8 cellular contexts compared by ENCODE assay signal in genomic region chr12:123388948-123389559, GRCh38. TPM values are rescaled to one million over a fixed set of nuclear protein-coding genes. Genes with fewer than 3 reads are reported as not detected.
DNase-seq lines count a peak whose midpoint lies in the region; ATAC-seq and TF ChIP-seq lines count a peak whose summit lies in the region.

No MANE protein-coding gene starts in this region.

- H3K4me1 ChIP-seq in heart left ventricle = peaks cover 0 to 58% (median 42%) of the 10 kb centered on the region in 12 donors
- H3K4me1 ChIP-seq in OCI-LY7 (ENCODE audit: insufficient read depth, low read length, poor library complexity, severe bottlenecking) = peaks cover 45% of the 10 kb centered on the region
- H3K4me1 ChIP-seq in iPS DF 6.9 (ENCODE audit: control insufficient read depth, insufficient read depth, low read length) = peaks cover 2% of the 10 kb centered on the region
- peaks cover 25 to 65% of the 10 kb centered on the region in 2 donors for H3K4me1 ChIP-seq in thoracic aorta (ENCODE audit: control insufficient read depth in 1 of 2, low read depth in 2 of 2)

- H3K9me2 ChIP-seq in OCI-LY7 (ENCODE audit: insufficient read depth, low read length) = no peaks in the 10 kb centered on the region

- peak overlapping the region; percentile 79 for H3K4me2 ChIP-seq in OCI-LY7 (ENCODE audit: low read length)

- H3K27me3 ChIP-seq in heart left ventricle = no peaks in the 10 kb centered on the region
- peaks cover 4% of the 10 kb centered on the region; the same call in 1 of the 2 replicates for H3K27me3 ChIP-seq in iPS DF 6.9 (ENCODE audit: control insufficient read depth, insufficient read depth, low read length)
- H3K27me3 ChIP-seq in thoracic aorta (replicated peaks; ENCODE audit: insufficient read depth) = no peaks in the 10 kb centered on the region

- no peak for TF ChIP-seq POLR2A in heart left ventricle (IDR thresholded peaks at IDR 0.05)

- ATAC-seq in heart left ventricle = no peak
- no peak for ATAC-seq in Right ventricle myocardium superior (ENCODE audit: poor library complexity)
- peak; percentile 7 for ATAC-seq in thoracic aorta (ENCODE audit: insufficient number of reproducible peaks, low FRiP score, low read depth)
- ATAC-seq in HG02981 (IDR thresholded peaks at IDR 0.05; ENCODE audit: unreplicated experiment) = no peak

- DNase-seq in heart left ventricle = no peak
- no peak for DNase-seq in Right ventricle myocardium superior
- DNase-seq in OCI-LY7 (ENCODE audit: low spot score) = no peak
- DNase-seq in iPS DF 6.9 (ENCODE audit: low read depth, low spot score) = no peak
- no peak for DNase-seq in thoracic aorta (ENCODE audit: low spot score)
- no peak for DNase-seq in mucosa of gallbladder (ENCODE audit: low spot score)
- DNase-seq in effector CD8-positive, alpha-beta T cell (lab: John Stamatoyannopoulos, UW) = no peak

- no peaks in the 10 kb centered on the region for H4K20me1 ChIP-seq in OCI-LY7 (ENCODE audit: insufficient read depth, low read length)

- no peak overlapping the region for H2AFZ ChIP-seq in OCI-LY7 (ENCODE audit: low read length)

- peaks cover 53% of the 10 kb centered on the region for H3K79me2 ChIP-seq in OCI-LY7 (ENCODE audit: insufficient read depth, low read depth, low read length)

- H3K36me3 ChIP-seq in heart left ventricle = peaks cover 0 to 37% (median 34%) of the 10 kb centered on the region in 9 donors
- peaks cover 45% of the 10 kb centered on the region for H3K36me3 ChIP-seq in OCI-LY7 (ENCODE audit: insufficient read depth, low read length)
- peaks cover 5% of the 10 kb centered on the region; the same call in 1 of the 2 replicates for H3K36me3 ChIP-seq in iPS DF 6.9 (ENCODE audit: control insufficient read depth, insufficient read depth, low read length)
- peaks cover 22% of the 10 kb centered on the region for H3K36me3 ChIP-seq in thoracic aorta

- CTCF ChIA-PET in OCI-LY7 (lab: Charles Lee; ENCODE audit: unreplicated experiment) = no interaction called here

- H3K9me3 ChIP-seq in heart left ventricle (no peaks in the 10 kb centered on the region), OCI-LY7 (ENCODE audit: low read length) (no peaks in the 10 kb centered on the region), iPS DF 6.9 (ENCODE audit: control insufficient read depth, insufficient read depth, low read length) (no peaks in the 10 kb centered on the region), thoracic aorta (no peaks in the 10 kb centered on the region)

- no TSS peak for BruUV-seq in OCI-LY7 (replicated peaks; lab: Mats Ljungman, UMichigan)

- TF ChIP-seq CTCF in heart left ventricle (IDR thresholded peaks at IDR 0.05) (no peak), OCI-LY7 (conservative IDR thresholded peaks at IDR 0.05; ENCODE audit: low read length) (no peak), thoracic aorta (IDR thresholded peaks at IDR 0.05) (no peak)

- peak overlapping the region; percentile 52 to 88 (median 67) for H3K4me3 ChIP-seq in heart left ventricle
- H3K4me3 ChIP-seq in OCI-LY7 (ENCODE audit: low read depth, low read length, poor library complexity, severe bottlenecking) = peak overlapping the region; percentile 90
- H3K4me3 ChIP-seq in iPS DF 6.9 (ENCODE audit: low read length) = peak overlapping the region; percentile 71
- H3K4me3 ChIP-seq in thoracic aorta = peak overlapping the region; percentile 80

- POLR2A ChIA-PET in OCI-LY7 (lab: Charles Lee) = interaction anchor here (0.5 kb wide), 1 partner anchor 106 kb away, joined by 3 read pairs; no protein-coding TSS in a partner anchor

- 0% methylated on average over 31 to 102 of the region's 102 CpGs; no CpG with 5 or more reads in 1 of the 4 donors for whole genome bisulfite sequencing in heart left ventricle, 4 donors
- WGBS in iPS DF 6.9 (ENCODE audit: insufficient coverage, insufficient read length) = no CpG with 5 or more reads among the region's 102 CpGs

- intact Hi-C loops in heart left ventricle (cut with DNase I) (loop anchor here in 7 of 10 donors (1.0 to 10.0 kb wide), 9 partner anchors 24 to 194 kb away; partner anchors contain the start of genes SNRNP35 (in 2 of the 7), RILPL1 (in 1 of the 7), RILPL2 (in 1 of the 7) and SBNO1 (in 1 of the 7)), Right ventricle myocardium superior (cut with DNase I) (loop anchor here (10.0 kb wide), 1 partner anchor 146 kb away; the partner anchor contains the start of gene RILPL1), OCI-LY7 (cut with micrococcal nuclease; ENCODE audit: unreplicated experiment) (loop anchor here (1.0 to 5.0 kb wide), 4 partner anchors 24 to 193 kb away; partner anchors contain the start of genes SNRNP35 and TMED2)

- H3K27ac ChIP-seq in heart left ventricle = peak overlapping the region; percentile 73 to 98 (median 90)
- peak overlapping the region; percentile 50 for H3K27ac ChIP-seq in OCI-LY7 (ENCODE audit: low read depth, low read length, poor library complexity, severe bottlenecking)
- H3K27ac ChIP-seq in iPS DF 6.9 (ENCODE audit: low read length) = no peak overlapping the region
- H3K27ac ChIP-seq in thoracic aorta = peak overlapping the region; percentile 80 to 89

RNA-seq across cellular contexts. Expression of gene KMT5A, which starts 5.1 kb away (rescaled TPM):
- 10 to 100 TPM; 26.8 to 37.7 (median 28.7) TPM for total RNA-seq in heart left ventricle
- polyA plus RNA-seq in heart left ventricle = 10 to 100 TPM; 14.3 to 30.6 TPM
- 31.8 TPM for total RNA-seq in Right ventricle myocardium superior
- total RNA-seq in OCI-LY7 (2014; rRNA removed; shearing (Covaris generic)) = 87.8 and 101 TPM in 2 replicates
- 149 and 153 TPM in 2 replicates for total RNA-seq in OCI-LY7 (2022)
- 10 to 100 TPM; 34.1 to 42.7 TPM for total RNA-seq in thoracic aorta
- 39.7 TPM for total RNA-seq in mucosa of gallbladder

RNA-seq across cellular contexts. Expression of gene SBNO1, which starts 24.4 kb away (rescaled TPM):
- total RNA-seq in heart left ventricle (10 to 100 TPM; 17.2 to 33.8 (median 27.9) TPM), Right ventricle myocardium superior (25.3 TPM), OCI-LY7 (2022) (57.3 and 57.9 TPM in 2 replicates), thoracic aorta (10 to 100 TPM; 15.6 to 25.0 TPM), mucosa of gallbladder (29.7 TPM)
- 10 to 100 TPM in 1 of 2 donors, 1 to 10 TPM in 1; 6.3 to 12.3 TPM for polyA plus RNA-seq in heart left ventricle
- total RNA-seq in OCI-LY7 (2014; rRNA removed; shearing (Covaris generic)) = 23.7 and 31.2 TPM in 2 replicates

RNA-seq across cellular contexts. Expression of gene RILPL2, which starts 47.4 kb away (rescaled TPM):
- total RNA-seq in heart left ventricle (1 to 10 TPM; 1.6 to 3.4 (median 2.1) TPM), Right ventricle myocardium superior (1.9 TPM), OCI-LY7 (2022) (5.5 and 6.8 TPM in 2 replicates), thoracic aorta (10 to 100 TPM; 15.9 to 18.1 TPM), mucosa of gallbladder (6.2 TPM)
- 1 to 10 TPM; 2.2 to 3.2 TPM for polyA plus RNA-seq in heart left ventricle
- total RNA-seq in OCI-LY7 (2014; rRNA removed; shearing (Covaris generic)) = 3.4 and 4.0 TPM in 2 replicates
